In genomic region chr3:100087203-100087602, GRCh38 we compare ENCODE assay signal across 1 cellular context.
TF ChIP-seq lines count a peak whose summit lies in the region.

No MANE protein-coding gene starts in this region.

TF ChIP-seq in GM12878, 131 proteins besides CTCF, POLR2A, EP300 and RAD21 (continued from another document and continues in another):
- TF ChIP-seq, protein P1, sequence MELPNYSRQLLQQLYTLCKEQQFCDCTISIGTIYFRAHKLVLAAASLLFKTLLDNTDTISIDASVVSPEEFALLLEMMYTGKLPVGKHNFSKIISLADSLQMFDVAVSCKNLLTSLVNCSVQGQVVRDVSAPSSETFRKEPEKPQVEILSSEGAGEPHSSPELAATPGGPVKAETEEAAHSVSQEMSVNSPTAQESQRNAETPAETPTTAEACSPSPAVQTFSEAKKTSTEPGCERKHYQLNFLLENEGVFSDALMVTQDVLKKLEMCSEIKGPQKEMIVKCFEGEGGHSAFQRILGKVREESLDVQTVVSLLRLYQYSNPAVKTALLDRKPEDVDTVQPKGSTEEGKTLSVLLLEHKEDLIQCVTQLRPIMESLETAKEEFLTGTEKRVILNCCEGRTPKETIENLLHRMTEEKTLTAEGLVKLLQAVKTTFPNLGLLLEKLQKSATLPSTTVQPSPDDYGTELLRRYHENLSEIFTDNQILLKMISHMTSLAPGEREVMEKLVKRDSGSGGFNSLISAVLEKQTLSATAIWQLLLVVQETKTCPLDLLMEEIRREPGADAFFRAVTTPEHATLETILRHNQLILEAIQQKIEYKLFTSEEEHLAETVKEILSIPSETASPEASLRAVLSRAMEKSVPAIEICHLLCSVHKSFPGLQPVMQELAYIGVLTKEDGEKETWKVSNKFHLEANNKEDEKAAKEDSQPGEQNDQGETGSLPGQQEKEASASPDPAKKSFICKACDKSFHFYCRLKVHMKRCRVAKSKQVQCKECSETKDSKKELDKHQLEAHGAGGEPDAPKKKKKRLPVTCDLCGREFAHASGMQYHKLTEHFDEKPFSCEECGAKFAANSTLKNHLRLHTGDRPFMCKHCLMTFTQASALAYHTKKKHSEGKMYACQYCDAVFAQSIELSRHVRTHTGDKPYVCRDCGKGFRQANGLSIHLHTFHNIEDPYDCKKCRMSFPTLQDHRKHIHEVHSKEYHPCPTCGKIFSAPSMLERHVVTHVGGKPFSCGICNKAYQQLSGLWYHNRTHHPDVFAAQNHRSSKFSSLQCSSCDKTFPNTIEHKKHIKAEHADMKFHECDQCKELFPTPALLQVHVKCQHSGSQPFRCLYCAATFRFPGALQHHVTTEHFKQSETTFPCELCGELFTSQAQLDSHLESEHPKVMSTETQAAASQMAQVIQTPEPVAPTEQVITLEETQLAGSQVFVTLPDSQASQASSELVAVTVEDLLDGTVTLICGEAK (IDR thresholded peaks at IDR 0.05; ENCODE audit: borderline replicate concordance) = no peak
- no peak for TF ChIP-seq BRCA1 (IDR thresholded peaks at IDR 0.05; ENCODE audit: low read depth, low read length)
- TF ChIP-seq JUND (IDR thresholded peaks at IDR 0.05; ENCODE audit: low read depth, low read length) = 0 out of 2 replicates have a peak, but pooled peaks have one; percentile 50
- TF ChIP-seq, protein P2, sequence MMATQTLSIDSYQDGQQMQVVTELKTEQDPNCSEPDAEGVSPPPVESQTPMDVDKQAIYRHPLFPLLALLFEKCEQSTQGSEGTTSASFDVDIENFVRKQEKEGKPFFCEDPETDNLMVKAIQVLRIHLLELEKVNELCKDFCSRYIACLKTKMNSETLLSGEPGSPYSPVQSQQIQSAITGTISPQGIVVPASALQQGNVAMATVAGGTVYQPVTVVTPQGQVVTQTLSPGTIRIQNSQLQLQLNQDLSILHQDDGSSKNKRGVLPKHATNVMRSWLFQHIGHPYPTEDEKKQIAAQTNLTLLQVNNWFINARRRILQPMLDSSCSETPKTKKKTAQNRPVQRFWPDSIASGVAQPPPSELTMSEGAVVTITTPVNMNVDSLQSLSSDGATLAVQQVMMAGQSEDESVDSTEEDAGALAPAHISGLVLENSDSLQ (IDR thresholded peaks at IDR 0.05) = no peak
- TF ChIP-seq IRF4 (IDR thresholded peaks at IDR 0.05; ENCODE audit: low read depth, low read length) = peak; percentile 91
- no peak for TF ChIP-seq HDAC6 (IDR thresholded peaks at IDR 0.05; ENCODE audit: unreplicated experiment)
- 0 out of 2 replicates have a peak, but pooled peaks have one; percentile 12 for TF ChIP-seq CREB1 (IDR thresholded peaks at IDR 0.05; ENCODE audit: low read depth)
- peak; percentile 43 for TF ChIP-seq SMAD1 (IDR thresholded peaks at IDR 0.05; ENCODE audit: low read depth, partially characterized antibody)
- peak; percentile 88 to 91 for TF ChIP-seq IKZF2 (IDR thresholded peaks at IDR 0.05)
- 0 out of 2 replicates have a peak, but pooled peaks have one; percentile 42 for TF ChIP-seq ZNF217 (IDR thresholded peaks at IDR 0.05)
- TF ChIP-seq, protein P3, sequence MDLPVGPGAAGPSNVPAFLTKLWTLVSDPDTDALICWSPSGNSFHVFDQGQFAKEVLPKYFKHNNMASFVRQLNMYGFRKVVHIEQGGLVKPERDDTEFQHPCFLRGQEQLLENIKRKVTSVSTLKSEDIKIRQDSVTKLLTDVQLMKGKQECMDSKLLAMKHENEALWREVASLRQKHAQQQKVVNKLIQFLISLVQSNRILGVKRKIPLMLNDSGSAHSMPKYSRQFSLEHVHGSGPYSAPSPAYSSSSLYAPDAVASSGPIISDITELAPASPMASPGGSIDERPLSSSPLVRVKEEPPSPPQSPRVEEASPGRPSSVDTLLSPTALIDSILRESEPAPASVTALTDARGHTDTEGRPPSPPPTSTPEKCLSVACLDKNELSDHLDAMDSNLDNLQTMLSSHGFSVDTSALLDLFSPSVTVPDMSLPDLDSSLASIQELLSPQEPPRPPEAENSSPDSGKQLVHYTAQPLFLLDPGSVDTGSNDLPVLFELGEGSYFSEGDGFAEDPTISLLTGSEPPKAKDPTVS (IDR thresholded peaks at IDR 0.05; ENCODE audit: low read depth, low read length) = no peak
- TF ChIP-seq JUNB (IDR thresholded peaks at IDR 0.05) = peak; percentile 94
- TF ChIP-seq SUZ12 (IDR thresholded peaks at IDR 0.05; ENCODE audit: unreplicated experiment) = no peak
- TF ChIP-seq KLF5 (IDR thresholded peaks at IDR 0.05; ENCODE audit: partially characterized antibody) = no peak
- TF ChIP-seq, protein P4, sequence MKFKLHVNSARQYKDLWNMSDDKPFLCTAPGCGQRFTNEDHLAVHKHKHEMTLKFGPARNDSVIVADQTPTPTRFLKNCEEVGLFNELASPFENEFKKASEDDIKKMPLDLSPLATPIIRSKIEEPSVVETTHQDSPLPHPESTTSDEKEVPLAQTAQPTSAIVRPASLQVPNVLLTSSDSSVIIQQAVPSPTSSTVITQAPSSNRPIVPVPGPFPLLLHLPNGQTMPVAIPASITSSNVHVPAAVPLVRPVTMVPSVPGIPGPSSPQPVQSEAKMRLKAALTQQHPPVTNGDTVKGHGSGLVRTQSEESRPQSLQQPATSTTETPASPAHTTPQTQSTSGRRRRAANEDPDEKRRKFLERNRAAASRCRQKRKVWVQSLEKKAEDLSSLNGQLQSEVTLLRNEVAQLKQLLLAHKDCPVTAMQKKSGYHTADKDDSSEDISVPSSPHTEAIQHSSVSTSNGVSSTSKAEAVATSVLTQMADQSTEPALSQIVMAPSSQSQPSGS (IDR thresholded peaks at IDR 0.05; ENCODE audit: low read length) = peak; percentile 88
- no peak for TF ChIP-seq CHD2 (IDR thresholded peaks at IDR 0.05; ENCODE audit: borderline replicate concordance, low read depth, low read length)
- TF ChIP-seq REST (IDR thresholded peaks at IDR 0.05; ENCODE audit: low read depth, low read length) = no peak
- 0 out of 2 replicates have a peak, but pooled peaks have one; percentile 15 for TF ChIP-seq NR2F1 (conservative IDR thresholded peaks at IDR 0.05)
- TF ChIP-seq, protein P5, sequence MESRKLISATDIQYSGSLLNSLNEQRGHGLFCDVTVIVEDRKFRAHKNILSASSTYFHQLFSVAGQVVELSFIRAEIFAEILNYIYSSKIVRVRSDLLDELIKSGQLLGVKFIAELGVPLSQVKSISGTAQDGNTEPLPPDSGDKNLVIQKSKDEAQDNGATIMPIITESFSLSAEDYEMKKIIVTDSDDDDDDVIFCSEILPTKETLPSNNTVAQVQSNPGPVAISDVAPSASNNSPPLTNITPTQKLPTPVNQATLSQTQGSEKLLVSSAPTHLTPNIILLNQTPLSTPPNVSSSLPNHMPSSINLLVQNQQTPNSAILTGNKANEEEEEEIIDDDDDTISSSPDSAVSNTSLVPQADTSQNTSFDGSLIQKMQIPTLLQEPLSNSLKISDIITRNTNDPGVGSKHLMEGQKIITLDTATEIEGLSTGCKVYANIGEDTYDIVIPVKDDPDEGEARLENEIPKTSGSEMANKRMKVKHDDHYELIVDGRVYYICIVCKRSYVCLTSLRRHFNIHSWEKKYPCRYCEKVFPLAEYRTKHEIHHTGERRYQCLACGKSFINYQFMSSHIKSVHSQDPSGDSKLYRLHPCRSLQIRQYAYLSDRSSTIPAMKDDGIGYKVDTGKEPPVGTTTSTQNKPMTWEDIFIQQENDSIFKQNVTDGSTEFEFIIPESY (IDR thresholded peaks at IDR 0.05) = no peak
- TF ChIP-seq SUPT20H (IDR thresholded peaks at IDR 0.05; ENCODE audit: borderline replicate concordance, control insufficient read depth, low read depth, low read length) = no peak
- peak; percentile 88 for TF ChIP-seq PAX5 (IDR thresholded peaks at IDR 0.05; ENCODE audit: borderline replicate concordance, low read depth, low read length)
- TF ChIP-seq ZBTB11 (CRISPR knock-in tag; IDR thresholded peaks at IDR 0.05) = no peak
- 0 out of 2 replicates have a peak, but pooled peaks have one; percentile 38 for TF ChIP-seq GABPA (IDR thresholded peaks at IDR 0.05; ENCODE audit: low read depth)
- TF ChIP-seq TCF7 (IDR thresholded peaks at IDR 0.05; ENCODE audit: borderline replicate concordance) = peak; percentile 72; the same call in 1 of the 2 replicates
- TF ChIP-seq RELB (IDR thresholded peaks at IDR 0.05; ENCODE audit: low read depth) = peak; percentile 30; the same call in 1 of the 2 replicates
- TF ChIP-seq SMAD5 (IDR thresholded peaks at IDR 0.05; ENCODE audit: low read depth) = no peak
- TF ChIP-seq STAT1 (conservative IDR thresholded peaks at IDR 0.05) = no peak
- TF ChIP-seq TARDBP (IDR thresholded peaks at IDR 0.05; ENCODE audit: borderline replicate concordance) = no peak
- no peak for TF ChIP-seq ZNF687 (IDR thresholded peaks at IDR 0.05)
- 0 out of 2 replicates have a peak, but pooled peaks have one; percentile 27 for TF ChIP-seq MEF2A (IDR thresholded peaks at IDR 0.05; ENCODE audit: insufficient read depth, low read depth, low read length)
- TF ChIP-seq CBFB (IDR thresholded peaks at IDR 0.05; ENCODE audit: low read depth) = peak; percentile 93
- peak in 1 of 2 experiments; percentile 49; a peak in 1 of 4 replicates for TF ChIP-seq ETV6 (conservative IDR thresholded peaks at IDR 0.05 in 1 of 2, IDR thresholded peaks at IDR 0.05 in 1 of 2; ENCODE audit: borderline replicate concordance in 1 of 2, low read depth in 1 of 2)
